In genomic region chr5:91277093-91277626, GRCh38 we compare ENCODE assay signal across 1 cellular context.
TF ChIP-seq lines count a peak whose summit lies in the region.

No MANE protein-coding gene starts in this region.

TF ChIP-seq in HCT116, 20 proteins besides CTCF, POLR2A, EP300 and RAD21 (continued from another document):
- TF ChIP-seq MAX (IDR thresholded peaks at IDR 0.05) (no peak), TCF7L2 (IDR thresholded peaks at IDR 0.05; ENCODE audit: borderline replicate concordance, extremely low read depth, insufficient read depth, insufficient read length) (no peak), REST (IDR thresholded peaks at IDR 0.05; ENCODE audit: low read depth) (no peak), POLR2AphosphoS5 (IDR thresholded peaks at IDR 0.05; ENCODE audit: low read depth, low read length) (no peak), SP1 (IDR thresholded peaks at IDR 0.05; ENCODE audit: low read depth) (no peak), FOSL1 (IDR thresholded peaks at IDR 0.05; ENCODE audit: low read depth) (no peak), ELF1 (IDR thresholded peaks at IDR 0.05; ENCODE audit: borderline replicate concordance, low read depth) (no peak), ZBTB33 (IDR thresholded peaks at IDR 0.05; ENCODE audit: extremely low read depth, insufficient replicate concordance, low read length) (no peak), ZFX (IDR thresholded peaks at IDR 0.05) (no peak), SRF (IDR thresholded peaks at IDR 0.05; ENCODE audit: low read depth) (no peak), EZH2 (IDR thresholded peaks at IDR 0.05) (no peak), ZNF274 (IDR thresholded peaks at IDR 0.05; ENCODE audit: low read depth, low read length) (no peak), CBX3 (IDR thresholded peaks at IDR 0.05; ENCODE audit: low read depth) (no peak)
TF ChIP-seq in HCT116: peak in this region for 0.
